In the genomic region with DNA sequence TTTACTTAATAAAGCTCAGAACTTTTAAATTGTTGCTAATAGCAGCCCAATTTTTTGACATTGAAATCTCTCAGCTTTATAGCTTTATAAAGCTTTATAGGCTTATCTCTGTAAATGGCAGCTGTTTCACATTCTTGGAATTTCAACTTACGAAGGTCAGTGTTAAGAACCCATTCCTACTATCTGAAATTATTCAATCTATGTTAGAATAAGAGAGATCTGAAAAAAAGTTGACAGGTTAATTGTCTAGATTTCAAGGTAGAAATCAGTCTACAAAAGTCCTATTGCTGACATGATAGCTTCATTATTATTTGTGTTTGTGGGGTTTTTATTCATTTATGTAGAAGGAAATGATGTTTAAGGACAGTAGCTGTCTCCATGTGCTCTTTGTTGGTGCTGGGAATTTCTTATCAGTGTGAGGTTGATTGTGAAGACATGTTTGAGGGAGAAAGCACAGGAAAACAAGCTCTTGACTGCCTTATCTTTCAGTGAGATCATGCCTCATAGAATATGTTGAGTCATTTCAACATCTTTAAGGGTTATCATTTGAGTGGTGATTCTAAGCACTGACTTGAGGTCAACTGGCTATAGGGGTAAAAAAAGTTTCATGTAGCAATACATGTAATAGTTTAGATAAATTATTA, we compare ENCODE assay signal across 21 cellular contexts.
DNase-seq lines count a peak whose midpoint lies in the region; ATAC-seq, FAIRE-seq and TF ChIP-seq lines count a peak whose summit lies in the region.
"Had no signal": no experiment of that assay in that cellular context is flagged by ENCODE, and none has a peak within 500 bp of the region (broad histone marks: within the 10 kb centered on the region; RNA-seq: fewer than 3 reads in every experiment).

No MANE protein-coding gene starts in this region.

- H3K4me1 Mint-ChIP-seq in T-helper 2 cell treated with Interferon-gamma antibody and Interleukin-4, amounts not matched to agents 5 μg/mL and 100 μg/mL, for 36 hours (ENCODE audit: low read depth) = no peaks in the 10 kb centered on the region
- H3K4me1 Mint-ChIP-seq: activated T-helper 17 cell treated with anti-CD3 and anti-CD28 coated beads, Interleukin-2, amount 50 U/mL, for 72 hours had no signal

- no peaks in the 10 kb centered on the region for H3K79me2 ChIP-seq in mesendoderm (ENCODE audit: control insufficient read depth, insufficient read depth, low read length)

- H3K9me3 Mint-ChIP-seq in T-helper 2 cell treated with Interferon-gamma antibody and Interleukin-4, amounts not matched to agents 5 μg/mL and 100 μg/mL, for 36 hours = peaks cover 13% of the 10 kb centered on the region
- H3K9me3 Mint-ChIP-seq: type B pancreatic cell had no signal

- H3K27me3 ChIP-seq in right atrium auricular region (no peaks in the 10 kb centered on the region), bronchial epithelial cell (ENCODE audit: control insufficient read depth, insufficient read depth, low read length) (no peaks in the 10 kb centered on the region), mesendoderm (ENCODE audit: insufficient read depth, low read length, poor library complexity) (no peaks in the 10 kb centered on the region)
- H3K27me3 ChIP-seq: BE2C had no signal

- H3K4me1 ChIP-seq in right atrium auricular region (peaks cover 0 to 26% of the 10 kb centered on the region in 2 donors), mesendoderm (ENCODE audit: control insufficient read depth, low read depth, low read length) (peaks cover 2% of the 10 kb centered on the region)
- H3K4me1 ChIP-seq: BE2C had no signal

- H3K4me2 ChIP-seq in mesendoderm (ENCODE audit: low read length) = no peak overlapping the region

- H3K27me3 Mint-ChIP-seq in T-helper 2 cell treated with Interferon-gamma antibody and Interleukin-4, amounts not matched to agents 5 μg/mL and 100 μg/mL, for 36 hours (ENCODE audit: low read depth) = no peaks in the 10 kb centered on the region
- H3K27me3 Mint-ChIP-seq: activated naive CD8-positive, alpha-beta T cell; activated T-helper 17 cell treated with anti-CD3 and anti-CD28 coated beads, Interleukin-2, amount 50 U/mL, for 72 hours; dendritic cell treated with granulocyte-macrophage colony-stimulating factor and Interleukin-4, amounts not matched to agents 40 ng/mL and 50 ng/mL, for 4 days; type B pancreatic cell had no signal

- no peak overlapping the region for H3K18ac ChIP-seq in mesendoderm (ENCODE audit: low read length)

- intact Hi-C loops in left ventricle myocardium superior (cut with micrococcal nuclease) = no loop called here

- H2BK120ac ChIP-seq in mesendoderm (ENCODE audit: low read depth, low read length) = no peak overlapping the region

- H3K36me3 Mint-ChIP-seq in T-helper 2 cell treated with Interferon-gamma antibody and Interleukin-4, amounts not matched to agents 5 μg/mL and 100 μg/mL, for 36 hours (ENCODE audit: low read depth) = no peaks in the 10 kb centered on the region
- H3K36me3 Mint-ChIP-seq: activated naive CD8-positive, alpha-beta T cell; type B pancreatic cell had no signal

- H2BK5ac ChIP-seq in mesendoderm (ENCODE audit: low read length) = no peak overlapping the region

- H3K4me3 ChIP-seq in right atrium auricular region = no peak overlapping the region
- no peak overlapping the region for H3K4me3 ChIP-seq in bronchial epithelial cell (ENCODE audit: low read depth, low read length)
- H3K4me3 ChIP-seq in mesendoderm (ENCODE audit: low read length) = no peak overlapping the region
- H3K4me3 ChIP-seq: K562 had no signal

- H2BK15ac ChIP-seq in mesendoderm (replicated peaks; ENCODE audit: low read depth) = no peak overlapping the region

- H3K36me3 ChIP-seq in right atrium auricular region (no peaks in the 10 kb centered on the region), bronchial epithelial cell (ENCODE audit: control insufficient read depth, insufficient read depth, low read length) (no peaks in the 10 kb centered on the region), mesendoderm (ENCODE audit: control insufficient read depth, insufficient read depth, low read length) (no peaks in the 10 kb centered on the region)
- H3K36me3 ChIP-seq: BE2C had no signal

- FAIRE-seq in bronchial epithelial cell (lab: Jason Lieb, UNC) = no peak
- FAIRE-seq: A204.1, K562 had no signal

- DNase-seq in left ventricle myocardium superior (no peak), right atrium auricular region (ENCODE audit: low spot score) (no peak), bronchial epithelial cell (ENCODE audit: low read depth) (peak; percentile 31), mesendoderm (peak; percentile 95)
- no peak for DNase-seq in T-helper 2 cell treated with Interferon-gamma antibody and Interleukin-4, amounts not matched to agents 5 μg/mL and 100 μg/mL, for 36 hours (ENCODE audit: low spot score)
- DNase-seq: activated CD4-positive, alpha-beta T cell treated with anti-CD3 and anti-CD28 coated beads for 48 hours; BE2C; left cardiac atrium; midbrain; Right ventricle myocardium superior; T-helper 1 cell had no signal

- H3K4me3 Mint-ChIP-seq in T-helper 2 cell treated with Interferon-gamma antibody and Interleukin-4, amounts not matched to agents 5 μg/mL and 100 μg/mL, for 36 hours = no peak overlapping the region
- H3K4me3 Mint-ChIP-seq: activated naive CD8-positive, alpha-beta T cell; activated T-helper 17 cell treated with anti-CD3 and anti-CD28 coated beads, Interleukin-2, amount 50 U/mL, for 72 hours; dendritic cell treated with granulocyte-macrophage colony-stimulating factor and Interleukin-4, amounts not matched to agents 40 ng/mL and 50 ng/mL, for 4 days; type B pancreatic cell had no signal

- no peak overlapping the region for H4K5ac ChIP-seq in mesendoderm (ENCODE audit: low read length)

- no peak overlapping the region for H3K4ac ChIP-seq in mesendoderm (ENCODE audit: low read depth, low read length)

- no peak overlapping the region for H3K9ac ChIP-seq in mesendoderm (ENCODE audit: low read length)

- H3K27ac Mint-ChIP-seq in T-helper 2 cell treated with Interferon-gamma antibody and Interleukin-4, amounts not matched to agents 5 μg/mL and 100 μg/mL, for 36 hours = no peak overlapping the region
- H3K27ac Mint-ChIP-seq: activated naive CD8-positive, alpha-beta T cell; activated T-helper 17 cell treated with anti-CD3 and anti-CD28 coated beads, Interleukin-2, amount 50 U/mL, for 72 hours; dendritic cell treated with granulocyte-macrophage colony-stimulating factor and Interleukin-4, amounts not matched to agents 40 ng/mL and 50 ng/mL, for 4 days; type B pancreatic cell had no signal

- WGBS in mesendoderm (ENCODE audit: extremely low coverage, insufficient coverage, low lambda C conversion rate) = no CpG with 5 or more reads among the region's 1 CpG

- no peaks in the 10 kb centered on the region for H3K9me3 ChIP-seq in right atrium auricular region
- H3K9me3 ChIP-seq: BE2C had no signal

- TF ChIP-seq CTCF in right atrium auricular region (IDR thresholded peaks at IDR 0.05) (no peak), bronchial epithelial cell (IDR thresholded peaks at IDR 0.05; ENCODE audit: insufficient read depth, low read length, severe bottlenecking) (no peak)

- H3K56ac ChIP-seq in mesendoderm (ENCODE audit: low read length) = no peak overlapping the region

- H3K23ac ChIP-seq in mesendoderm (ENCODE audit: low read length) = no peak overlapping the region

- no peaks in the 10 kb centered on the region for H3K79me1 ChIP-seq in mesendoderm (ENCODE audit: low read length)

- no peak overlapping the region for H4K8ac ChIP-seq in mesendoderm (ENCODE audit: low read depth, low read length)

- no peak overlapping the region for H2AK5ac ChIP-seq in mesendoderm (ENCODE audit: low read length)

- peak overlapping the region in 1 of 2 donors; percentile 19 for H3K27ac ChIP-seq in right atrium auricular region
- H3K27ac ChIP-seq in mesendoderm (ENCODE audit: low read depth, low read length) = no peak overlapping the region

- ATAC-seq in left ventricle myocardium superior (peak; percentile 54), GM21367 (IDR thresholded peaks at IDR 0.05; ENCODE audit: unreplicated experiment) (no peak), HG02852 (IDR thresholded peaks at IDR 0.05; ENCODE audit: unreplicated experiment) (no peak), HG02571 (IDR thresholded peaks at IDR 0.05; ENCODE audit: unreplicated experiment) (no peak)
- ATAC-seq: activated T-helper 17 cell treated with anti-CD3 and anti-CD28 coated beads, Interleukin-2, amount 50 U/mL, for 72 hours; HCT116; K562 had no signal

Comparison
In these comparisons a context has a peak if more than half of its experiments do, and no peak if none do; other contexts are left out.
1. DNase-seq: peak in bronchial epithelial cell (single experiment) and mesendoderm (single experiment); none in left ventricle myocardium superior (single experiment), right atrium auricular region (single experiment) and T-helper 2 cell treated with Interferon-gamma antibody and Interleukin-4, amounts not matched to agents 5 μg/mL and 100 μg/mL, for 36 hours (single experiment).